1 cellular context compared by ENCODE assay signal in the genomic region with DNA sequence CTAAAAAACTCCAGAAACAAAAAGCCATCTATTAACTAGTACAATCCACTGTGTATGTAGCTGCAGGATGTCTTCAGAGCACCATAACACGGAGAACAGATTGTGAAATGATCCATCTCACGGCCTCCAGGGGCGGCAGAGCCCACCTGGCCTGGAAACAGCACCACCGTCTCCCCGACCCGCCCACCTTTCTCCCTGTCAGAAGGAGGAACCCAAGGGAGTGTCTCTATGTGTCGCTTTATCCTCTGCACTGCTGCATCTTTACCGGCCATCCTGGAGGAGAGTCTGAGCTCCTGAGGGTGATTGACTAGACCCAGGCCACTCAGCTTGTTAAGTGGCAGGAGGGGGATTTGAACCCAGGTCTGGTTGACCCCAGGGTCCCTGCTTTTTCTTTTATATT.
TF ChIP-seq lines count a peak whose summit lies in the region.

No MANE protein-coding gene starts in this region.

TF ChIP-seq in HCT116, 20 proteins besides CTCF, POLR2A, EP300 and RAD21 (continued from another document):
- TF ChIP-seq, protein P1, sequence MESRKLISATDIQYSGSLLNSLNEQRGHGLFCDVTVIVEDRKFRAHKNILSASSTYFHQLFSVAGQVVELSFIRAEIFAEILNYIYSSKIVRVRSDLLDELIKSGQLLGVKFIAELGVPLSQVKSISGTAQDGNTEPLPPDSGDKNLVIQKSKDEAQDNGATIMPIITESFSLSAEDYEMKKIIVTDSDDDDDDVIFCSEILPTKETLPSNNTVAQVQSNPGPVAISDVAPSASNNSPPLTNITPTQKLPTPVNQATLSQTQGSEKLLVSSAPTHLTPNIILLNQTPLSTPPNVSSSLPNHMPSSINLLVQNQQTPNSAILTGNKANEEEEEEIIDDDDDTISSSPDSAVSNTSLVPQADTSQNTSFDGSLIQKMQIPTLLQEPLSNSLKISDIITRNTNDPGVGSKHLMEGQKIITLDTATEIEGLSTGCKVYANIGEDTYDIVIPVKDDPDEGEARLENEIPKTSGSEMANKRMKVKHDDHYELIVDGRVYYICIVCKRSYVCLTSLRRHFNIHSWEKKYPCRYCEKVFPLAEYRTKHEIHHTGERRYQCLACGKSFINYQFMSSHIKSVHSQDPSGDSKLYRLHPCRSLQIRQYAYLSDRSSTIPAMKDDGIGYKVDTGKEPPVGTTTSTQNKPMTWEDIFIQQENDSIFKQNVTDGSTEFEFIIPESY (IDR thresholded peaks at IDR 0.05; ENCODE audit: extremely low read depth, insufficient replicate concordance, low read length): no peak
- TF ChIP-seq SRF (IDR thresholded peaks at IDR 0.05; ENCODE audit: low read depth) (no peak), JUND (IDR thresholded peaks at IDR 0.05) (no peak), CEBPB (IDR thresholded peaks at IDR 0.05; ENCODE audit: low read depth) (no peak), FOSL1 (IDR thresholded peaks at IDR 0.05; ENCODE audit: low read depth) (no peak)
- TF ChIP-seq, protein P2, sequence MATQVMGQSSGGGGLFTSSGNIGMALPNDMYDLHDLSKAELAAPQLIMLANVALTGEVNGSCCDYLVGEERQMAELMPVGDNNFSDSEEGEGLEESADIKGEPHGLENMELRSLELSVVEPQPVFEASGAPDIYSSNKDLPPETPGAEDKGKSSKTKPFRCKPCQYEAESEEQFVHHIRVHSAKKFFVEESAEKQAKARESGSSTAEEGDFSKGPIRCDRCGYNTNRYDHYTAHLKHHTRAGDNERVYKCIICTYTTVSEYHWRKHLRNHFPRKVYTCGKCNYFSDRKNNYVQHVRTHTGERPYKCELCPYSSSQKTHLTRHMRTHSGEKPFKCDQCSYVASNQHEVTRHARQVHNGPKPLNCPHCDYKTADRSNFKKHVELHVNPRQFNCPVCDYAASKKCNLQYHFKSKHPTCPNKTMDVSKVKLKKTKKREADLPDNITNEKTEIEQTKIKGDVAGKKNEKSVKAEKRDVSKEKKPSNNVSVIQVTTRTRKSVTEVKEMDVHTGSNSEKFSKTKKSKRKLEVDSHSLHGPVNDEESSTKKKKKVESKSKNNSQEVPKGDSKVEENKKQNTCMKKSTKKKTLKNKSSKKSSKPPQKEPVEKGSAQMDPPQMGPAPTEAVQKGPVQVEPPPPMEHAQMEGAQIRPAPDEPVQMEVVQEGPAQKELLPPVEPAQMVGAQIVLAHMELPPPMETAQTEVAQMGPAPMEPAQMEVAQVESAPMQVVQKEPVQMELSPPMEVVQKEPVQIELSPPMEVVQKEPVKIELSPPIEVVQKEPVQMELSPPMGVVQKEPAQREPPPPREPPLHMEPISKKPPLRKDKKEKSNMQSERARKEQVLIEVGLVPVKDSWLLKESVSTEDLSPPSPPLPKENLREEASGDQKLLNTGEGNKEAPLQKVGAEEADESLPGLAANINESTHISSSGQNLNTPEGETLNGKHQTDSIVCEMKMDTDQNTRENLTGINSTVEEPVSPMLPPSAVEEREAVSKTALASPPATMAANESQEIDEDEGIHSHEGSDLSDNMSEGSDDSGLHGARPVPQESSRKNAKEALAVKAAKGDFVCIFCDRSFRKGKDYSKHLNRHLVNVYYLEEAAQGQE (IDR thresholded peaks at IDR 0.05; ENCODE audit: low read depth): no peak
